Comparison of ENCODE assay signal across 16 cellular contexts in genomic region chr2:100039291-100039985, GRCh38.
"Had no signal": no experiment of that assay in that cellular context is flagged by ENCODE, and none has a peak within 500 bp of the region (broad histone marks: within the 10 kb centered on the region; RNA-seq: fewer than 3 reads in every experiment).

No MANE protein-coding gene starts in this region.

- H3K27ac ChIP-seq: prostate gland, right lobe of liver, VCaP had no signal

- DNase-seq: activated CD4-positive, alpha-beta memory T cell treated with anti-CD3 and anti-CD28 coated beads, Interleukin-2, amount 10 ng/mL, durations not matched to agents 7 days and 5 days; activated CD4-positive, alpha-beta T cell treated with anti-CD3 and anti-CD28 coated beads for 36 hours; activated naive CD8-positive, alpha-beta T cell treated with anti-CD3 and anti-CD28 coated beads, Interleukin-2, amount 10 ng/mL, durations not matched to agents 7 days and 5 days; activated T-cell treated with anti-CD3 and anti-CD28 coated beads, Interleukin-2, amount 50 U/mL, for 48 hours; anterior cingulate cortex; left colon; mammary epithelial cell; mucosa of descending colon; natural killer cell; occipital lobe; right lobe of liver; stimulated activated naive CD4-positive, alpha-beta T cell; trophoblast cell had no signal

- H3K4me1 ChIP-seq: prostate gland, right lobe of liver had no signal

- H3K4me3 ChIP-seq: mucosa of descending colon, prostate gland, right lobe of liver had no signal

- H3K9me3 ChIP-seq: mucosa of descending colon, prostate gland, right lobe of liver had no signal

- ATAC-seq: activated CD4-positive, alpha-beta T cell treated with anti-CD3 and anti-CD28 coated beads for 36 hours; esophagus mucosa; left colon; mucosa of descending colon; natural killer cell had no signal

- H3K27me3 ChIP-seq: right lobe of liver had no signal

- H3K36me3 ChIP-seq: prostate gland, right lobe of liver had no signal
